Comparison of ENCODE assay signal across 10 cellular contexts in the genomic region with DNA sequence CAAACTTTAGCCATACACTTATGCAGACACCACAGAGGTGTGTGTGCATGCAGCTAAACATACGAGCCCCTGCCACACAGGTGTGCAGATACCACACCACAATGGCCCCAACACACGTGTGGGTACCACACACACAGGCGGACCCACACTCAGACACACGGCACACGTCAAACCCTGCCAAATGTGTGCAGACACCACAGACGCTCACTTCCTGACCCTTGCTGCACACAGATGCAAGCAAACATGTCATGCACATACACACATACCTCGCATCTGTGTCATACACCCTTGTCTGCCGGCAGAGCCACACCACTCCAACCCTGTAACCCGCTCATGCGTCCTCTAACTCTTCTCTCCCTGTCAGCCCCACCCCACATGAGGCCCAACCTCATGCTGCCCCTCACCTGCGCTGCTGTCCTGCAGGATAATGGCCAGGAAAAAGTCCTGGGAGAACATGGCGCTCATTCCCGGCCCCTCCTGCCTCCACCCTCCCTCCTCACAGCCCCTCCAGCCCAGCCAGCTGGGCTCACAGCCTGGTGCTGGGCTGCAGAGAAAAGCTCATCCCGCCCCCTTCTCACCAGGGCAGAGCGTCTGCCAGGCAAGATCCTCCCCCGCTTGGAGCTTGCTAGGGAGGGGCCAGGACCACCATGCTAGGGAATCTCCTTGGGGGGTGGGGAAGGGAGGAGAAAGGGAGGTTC. TPM values are rescaled to one million over a fixed set of nuclear protein-coding genes. Genes with fewer than 3 reads are reported as not detected.
A peak's percentile ranks its signal among the peaks of the same experiment; 100 is the strongest.
DNase-seq lines count a peak whose midpoint lies in the region; ATAC-seq and TF ChIP-seq lines count a peak whose summit lies in the region.
"Had no signal": no experiment of that assay in that cellular context is flagged by ENCODE, and none has a peak within 500 bp of the region (broad histone marks: within the 10 kb centered on the region; RNA-seq: fewer than 3 reads in every experiment).

No MANE protein-coding gene starts in this region.

- no peaks in the 10 kb centered on the region for H3K9me3 Mint-ChIP-seq in activated CD8-positive, alpha-beta T cell treated with anti-CD3 and anti-CD28 coated beads for 36 hours
- no peaks in the 10 kb centered on the region for H3K9me3 Mint-ChIP-seq in glutamatergic neuron (ENCODE audit: unreplicated experiment)

- peaks cover 12% of the 10 kb centered on the region for H3K36me3 Mint-ChIP-seq in activated CD8-positive, alpha-beta T cell treated with anti-CD3 and anti-CD28 coated beads for 36 hours (ENCODE audit: low read depth)
- peaks cover 1% of the 10 kb centered on the region for H3K36me3 Mint-ChIP-seq in glutamatergic neuron (ENCODE audit: unreplicated experiment)

- CTCF ChIA-PET in activated CD8-positive, alpha-beta T cell treated with anti-CD3 and anti-CD28 coated beads for 36 hours (lab: Charles Lee) = no interaction called here

- H3K27me3 ChIP-seq in thymus (ENCODE audit: control insufficient read depth, insufficient read depth) = no peaks in the 10 kb centered on the region

- no peaks in the 10 kb centered on the region for H3K27me3 Mint-ChIP-seq in activated CD8-positive, alpha-beta T cell treated with anti-CD3 and anti-CD28 coated beads for 36 hours
- peaks cover 4% of the 10 kb centered on the region for H3K27me3 Mint-ChIP-seq in glutamatergic neuron (ENCODE audit: unreplicated experiment)

- intact Hi-C loops in activated CD8-positive, alpha-beta T cell treated with anti-CD3 and anti-CD28 coated beads for 36 hours (cut with micrococcal nuclease) = no loop called here

- POLR2A ChIA-PET in activated CD8-positive, alpha-beta T cell treated with anti-CD3 and anti-CD28 coated beads for 36 hours (lab: Charles Lee) = interaction anchor here (0.7 to 6.0 kb wide), 6 partner anchors 9 to 77 kb away, joined by 3 to 42 read pairs (median 5); a partner anchor contains a TSS

- H3K4me3 ChIP-seq in thymus (ENCODE audit: low read length) = peak overlapping the region; percentile 42

- H3K4me3 Mint-ChIP-seq in activated CD8-positive, alpha-beta T cell treated with anti-CD3 and anti-CD28 coated beads for 36 hours = no peak overlapping the region
- H3K4me3 Mint-ChIP-seq in glutamatergic neuron (ENCODE audit: unreplicated experiment) = peak overlapping the region; percentile 35

- H3K4me1 ChIP-seq in thymus (ENCODE audit: control insufficient read depth, insufficient read depth, low read length) = peaks cover 56% of the 10 kb centered on the region

- TF ChIP-seq CTCF in activated CD8-positive, alpha-beta T cell treated with anti-CD3 and anti-CD28 coated beads for 36 hours (IDR thresholded peaks at IDR 0.05) = no peak
- no peak for TF ChIP-seq CTCF in glutamatergic neuron (IDR thresholded peaks at IDR 0.05; ENCODE audit: partially characterized antibody, unreplicated experiment)

- H3K36me3 ChIP-seq in thymus (ENCODE audit: control insufficient read depth, insufficient read depth) = peaks cover 12% of the 10 kb centered on the region

- peak overlapping the region; percentile 98 for H3K27ac ChIP-seq in thymus (ENCODE audit: low read depth)

- DNase-seq in activated gamma-delta T cell treated with Interleukin-2 at 50 U/mL for 16 hours (peak; percentile 23), activated gamma-delta T cell (lab: John Stamatoyannopoulos, UW) (no peak), glutamatergic neuron (peak; percentile 33), NCI-H128 (lab: John Stamatoyannopoulos, UW; ENCODE audit: unreplicated experiment) (no peak), NOMO-1 treated with dmso at 0.1 percent for 144 hours (lab: John Stamatoyannopoulos, UW; ENCODE audit: unreplicated experiment) (no peak)
- DNase-seq in activated CD8-positive, alpha-beta T cell treated with anti-CD3 and anti-CD28 coated beads for 36 hours = peak; percentile 57
- DNase-seq: DMS153, mammary epithelial cell had no signal

- ATAC-seq in activated CD8-positive, alpha-beta T cell treated with anti-CD3 and anti-CD28 coated beads for 36 hours = peak; percentile 57
- ATAC-seq in GM18498 (IDR thresholded peaks at IDR 0.05; ENCODE audit: unreplicated experiment) = no peak

- H3K9me3 ChIP-seq in thymus (ENCODE audit: control insufficient read depth) = peaks cover 1% of the 10 kb centered on the region

- peak overlapping the region; percentile 60 for H3K27ac Mint-ChIP-seq in activated CD8-positive, alpha-beta T cell treated with anti-CD3 and anti-CD28 coated beads for 36 hours
- peak overlapping the region; percentile 33 for H3K27ac Mint-ChIP-seq in glutamatergic neuron (ENCODE audit: unreplicated experiment)

- H3K4me1 Mint-ChIP-seq in activated CD8-positive, alpha-beta T cell treated with anti-CD3 and anti-CD28 coated beads for 36 hours (ENCODE audit: low read depth) = peaks cover 75% of the 10 kb centered on the region
- peaks cover 18% of the 10 kb centered on the region for H3K4me1 Mint-ChIP-seq in glutamatergic neuron (ENCODE audit: low read depth, unreplicated experiment)

- WGBS in thymus = 70% methylated on average over 16 of the region's 16 CpGs

RNA-seq across cellular contexts. Expression of a gene that starts 14.2 kb away (rescaled TPM):
- 10 to 100 TPM; 10.6 to 11.2 TPM for total RNA-seq in activated CD8-positive, alpha-beta T cell treated with anti-CD3 and anti-CD28 coated beads for 36 hours
- 38.5 TPM for total RNA-seq in glutamatergic neuron (ENCODE audit: unreplicated experiment)
- 68.8 TPM for polyA plus RNA-seq in thymus

RNA-seq across cellular contexts. Expression of a gene that starts 14.4 kb away (rescaled TPM):
- total RNA-seq in activated CD8-positive, alpha-beta T cell treated with anti-CD3 and anti-CD28 coated beads for 36 hours = 10 to 100 TPM; 28.1 to 31.1 TPM
- 142 TPM for total RNA-seq in glutamatergic neuron (ENCODE audit: unreplicated experiment)
- 70.6 TPM for polyA plus RNA-seq in thymus

RNA-seq across cellular contexts. Expression of a gene that starts 36.3 kb away (rescaled TPM):
- total RNA-seq in activated CD8-positive, alpha-beta T cell treated with anti-CD3 and anti-CD28 coated beads for 36 hours = not detected
- total RNA-seq in glutamatergic neuron (ENCODE audit: unreplicated experiment) = 9.6 TPM
- polyA plus RNA-seq in thymus = 1.9 TPM

Comparison
In these comparisons a context has a peak if more than half of its experiments do, and no peak if none do; other contexts are left out.
1. DNase-seq: peak in activated gamma-delta T cell treated with Interleukin-2 at 50 U/mL for 16 hours (single experiment), activated CD8-positive, alpha-beta T cell treated with anti-CD3 and anti-CD28 coated beads for 36 hours (single experiment) and glutamatergic neuron (single experiment); none in activated gamma-delta T cell (single experiment), NCI-H128 (single experiment) and NOMO-1 treated with dmso at 0.1 percent for 144 hours (single experiment).